In the genomic region with DNA sequence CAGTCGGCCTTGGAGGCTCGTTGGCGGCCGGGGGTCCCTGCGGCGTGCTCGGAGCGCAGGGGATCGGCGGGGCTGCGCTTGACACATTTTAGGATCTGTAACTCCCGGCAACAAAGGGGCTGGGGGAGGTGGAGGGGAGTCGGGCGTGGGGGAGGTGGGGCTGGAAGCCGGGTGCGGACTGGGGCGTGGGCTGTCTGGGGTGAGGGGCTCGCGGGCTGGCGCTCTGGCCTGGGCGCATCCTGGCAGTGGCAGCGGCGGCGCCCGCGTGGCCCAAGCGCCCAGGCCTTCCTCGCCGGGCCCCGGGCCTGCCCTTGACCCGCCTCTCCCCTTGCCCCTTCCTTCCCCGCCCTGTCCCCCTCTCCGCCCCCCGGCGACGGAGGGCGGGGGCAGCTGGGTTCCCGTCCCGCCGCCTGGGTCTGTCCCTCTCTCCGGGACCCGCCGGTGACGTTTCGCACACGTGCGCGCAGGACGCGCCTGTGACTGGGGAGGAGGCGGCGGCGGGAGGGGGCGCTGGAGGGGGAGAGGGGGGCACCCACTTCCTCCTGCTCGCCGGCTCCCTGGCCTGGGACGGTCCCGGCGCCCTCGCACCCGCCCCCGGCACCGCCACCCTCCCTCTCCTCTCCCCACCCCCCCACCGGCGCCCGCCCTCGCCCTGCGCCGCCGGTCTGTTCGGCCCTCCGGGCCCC, we compare ENCODE assay signal across 8 cellular contexts. TPM values are rescaled to one million over a fixed set of nuclear protein-coding genes. Genes with fewer than 3 reads are reported as not detected.
DNase-seq lines count a peak whose midpoint lies in the region; ATAC-seq and TF ChIP-seq lines count a peak whose summit lies in the region.

No MANE protein-coding gene starts in this region.

- H3K9me3 Mint-ChIP-seq in activated naive CD4-positive, alpha-beta T cell treated with anti-CD3 and anti-CD28 coated beads for 36 hours = no peaks in the 10 kb centered on the region

- no peaks in the 10 kb centered on the region for H3K27me3 Mint-ChIP-seq in activated naive CD4-positive, alpha-beta T cell treated with anti-CD3 and anti-CD28 coated beads for 36 hours (ENCODE audit: low read depth)

- peak overlapping the region; percentile 93 for H3K27ac Mint-ChIP-seq in activated naive CD4-positive, alpha-beta T cell treated with anti-CD3 and anti-CD28 coated beads for 36 hours

- no peak for TF ChIP-seq POLR2A in testis (IDR thresholded peaks at IDR 0.05)

- no peak for TF ChIP-seq CTCF in LNCaP clone FGC (IDR thresholded peaks at IDR 0.05; ENCODE audit: control insufficient read depth, extremely low read depth, insufficient read depth)
- no peak for TF ChIP-seq CTCF in omental fat pad (IDR thresholded peaks at IDR 0.05)
- no peak for TF ChIP-seq CTCF in testis (IDR thresholded peaks at IDR 0.05)

- in situ Hi-C loops in G401 (cut with HindIII; ENCODE audit: low sequenced_read_pairs) = loop anchor here (25.0 kb wide), 1 partner anchor 134 kb away; a partner anchor contains a TSS
- in situ Hi-C loops in SK-MEL-5 (cut with HindIII; ENCODE audit: low pct_unique_long_range_greater_than_20kb, low sequenced_read_pairs) = no loop called here

- H3K27me3 ChIP-seq in testis = no peaks in the 10 kb centered on the region

- peaks cover 34% of the 10 kb centered on the region for H3K4me1 Mint-ChIP-seq in activated naive CD4-positive, alpha-beta T cell treated with anti-CD3 and anti-CD28 coated beads for 36 hours (ENCODE audit: low read depth)

- H3K27ac ChIP-seq in testis = peak overlapping the region; percentile 82 to 93

- peaks cover 30% of the 10 kb centered on the region for H3K36me3 Mint-ChIP-seq in activated naive CD4-positive, alpha-beta T cell treated with anti-CD3 and anti-CD28 coated beads for 36 hours (ENCODE audit: low read depth)

- H3K4me3 Mint-ChIP-seq in activated naive CD4-positive, alpha-beta T cell treated with anti-CD3 and anti-CD28 coated beads for 36 hours = peak overlapping the region; percentile 95

- intact Hi-C loops in activated naive CD4-positive, alpha-beta T cell treated with anti-CD3 and anti-CD28 coated beads for 36 hours (cut with micrococcal nuclease) = loop anchor here (1.0 to 10.0 kb wide), 5 partner anchors 131 to 1998 kb away; a partner anchor contains a TSS
- intact Hi-C loops in testis (cut with DNase I; ENCODE audit: low total_unique reads) = no loop called here

- no peaks in the 10 kb centered on the region for H3K9me3 ChIP-seq in testis

- peak overlapping the region; percentile 73 for H3K4me3 ChIP-seq in LNCaP clone FGC (ENCODE audit: low read depth, low read length)
- H3K4me3 ChIP-seq in testis = peak overlapping the region; percentile 83 to 91

- WGBS in testis, 2 donors = 1% methylated on average over 40 of the region's 72 CpGs; no CpG with 5 or more reads in 1 of the 2 donors

- H3K36me3 ChIP-seq in testis (ENCODE audit: low read depth, missing control alignments) = no peaks in the 10 kb centered on the region

- CTCF ChIA-PET in activated naive CD4-positive, alpha-beta T cell treated with anti-CD3 and anti-CD28 coated beads for 36 hours (lab: Charles Lee) = interaction anchor here (1.5 to 3.0 kb wide), 3 partner anchors 84 to 127 kb away, joined by 3 to 25 read pairs (median 10); no protein-coding TSS in a partner anchor

- no peaks in the 10 kb centered on the region for H3K4me1 ChIP-seq in testis

- peak; percentile 59 for ATAC-seq in omental fat pad (ENCODE audit: low FRiP score)

- DNase-seq in G401 (ENCODE audit: low spot score) = peak; percentile 39
- DNase-seq in H4 (ENCODE audit: low spot score) = peak; percentile 92
- DNase-seq in LNCaP clone FGC (ENCODE audit: low read depth) = no peak
- DNase-seq in SK-MEL-5 (ENCODE audit: low read depth, low spot score) = peak; percentile 86
- peak; percentile 97 for DNase-seq in activated naive CD4-positive, alpha-beta T cell treated with anti-CD3 and anti-CD28 coated beads for 36 hours
- peak; percentile 84 for DNase-seq in germinal center (ENCODE audit: low spot score)
- DNase-seq in omental fat pad (ENCODE audit: low spot score) = peak; percentile 62
- peak; percentile 88 for DNase-seq in testis

RNA-seq across cellular contexts. Expression of a gene that starts 1.5 kb away (rescaled TPM):
- 9.0 and 12.5 TPM in 2 replicates for total RNA-seq in G401 (2014; rRNA removed; shearing (Covaris generic))
- 5.3 and 7.9 TPM in 2 replicates for total RNA-seq in H4 (2014; rRNA removed; shearing (Covaris generic))
- total RNA-seq in SK-MEL-5 (2014; rRNA removed; shearing (Covaris generic)) = 18.3 and 20.4 TPM in 2 replicates
- 44.2 and 55.3 TPM in 2 replicates for polyA plus RNA-seq in SK-MEL-5 (2015; cell fraction: cytosol; rRNA removed)
- 108 and 116 TPM in 2 replicates for polyA plus RNA-seq in SK-MEL-5 (2015; cell fraction: nucleus; rRNA removed)
- 10 to 100 TPM; 12.7 to 13.1 TPM for total RNA-seq in activated naive CD4-positive, alpha-beta T cell treated with anti-CD3 and anti-CD28 coated beads for 36 hours
- total RNA-seq in omental fat pad (10 to 100 TPM in 1 of 4 donors, 1 to 10 TPM in 3; 5.8 to 10.7 (median 9.1) TPM), testis (1 to 10 TPM; 7.4 to 8.0 TPM)
- polyA plus RNA-seq in testis (ENCODE audit: insufficient read depth, low read depth, low replicate concordance) = 8.7 TPM
